Comparison of ENCODE assay signal across 8 cellular contexts in the genomic region with DNA sequence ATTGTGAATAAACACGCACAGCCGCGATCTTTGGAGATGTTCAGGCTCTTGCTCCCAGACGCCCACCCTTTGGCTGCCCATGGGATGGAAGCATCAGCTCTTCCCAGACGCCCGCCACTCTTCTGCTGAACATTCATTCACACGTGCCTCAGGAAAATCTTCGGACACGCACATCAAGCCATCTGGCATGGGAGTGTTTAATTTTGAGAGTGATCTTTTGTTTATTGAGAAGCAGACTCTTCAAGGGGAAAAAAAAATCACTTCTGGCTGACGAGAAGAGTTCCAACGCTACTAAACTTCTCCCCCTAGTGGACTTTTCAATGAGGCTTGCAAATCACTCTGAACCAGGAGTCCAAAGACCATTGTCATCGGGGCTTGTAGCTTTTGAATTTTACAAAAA.
A peak's percentile ranks its signal among the peaks of the same experiment; 100 is the strongest.
DNase-seq lines count a peak whose midpoint lies in the region; ATAC-seq and TF ChIP-seq lines count a peak whose summit lies in the region.

No MANE protein-coding gene starts in this region.

- H3K27ac ChIP-seq in cardiac muscle cell: no peak overlapping the region
- H3K27ac ChIP-seq in OCI-LY7 (ENCODE audit: low read depth, low read length, poor library complexity, severe bottlenecking): no peak overlapping the region
- H3K27ac ChIP-seq in fibroblast of lung (ENCODE audit: insufficient read depth, low read length): no peak overlapping the region

- no peaks in the 10 kb centered on the region for H3K9me2 ChIP-seq in OCI-LY7 (ENCODE audit: insufficient read depth, low read length)

- CTCF ChIA-PET in OCI-LY7 (lab: Charles Lee; ENCODE audit: unreplicated experiment): no interaction called here

- H3K9me3 ChIP-seq in cardiac muscle cell (ENCODE audit: low read depth) (no peaks in the 10 kb centered on the region), OCI-LY7 (ENCODE audit: low read length) (no peaks in the 10 kb centered on the region), fibroblast of lung (ENCODE audit: control insufficient read depth, insufficient read depth, low read depth, low read length) (no peaks in the 10 kb centered on the region)

- H3K9ac ChIP-seq in fibroblast of lung (ENCODE audit: insufficient read depth, low read length): no peak overlapping the region

- H4K20me1 ChIP-seq in OCI-LY7 (ENCODE audit: insufficient read depth, low read length): no peaks in the 10 kb centered on the region
- H4K20me1 ChIP-seq in fibroblast of lung (ENCODE audit: control insufficient read depth, extremely low read depth, insufficient read depth, low read length): no peaks in the 10 kb centered on the region

- H3K79me2 ChIP-seq in OCI-LY7 (ENCODE audit: insufficient read depth, low read depth, low read length) (no peaks in the 10 kb centered on the region), fibroblast of lung (ENCODE audit: control insufficient read depth, insufficient read depth, low read length) (no peaks in the 10 kb centered on the region)

- ATAC-seq in left ventricle myocardium superior (no peak), HG03196 (IDR thresholded peaks at IDR 0.05; ENCODE audit: unreplicated experiment) (no peak)

- H2AFZ ChIP-seq in OCI-LY7 (ENCODE audit: low read length) (no peak overlapping the region), fibroblast of lung (ENCODE audit: low read length) (no peak overlapping the region)

- H3K4me2 ChIP-seq in OCI-LY7 (ENCODE audit: low read length): no peak overlapping the region
- H3K4me2 ChIP-seq in fibroblast of lung (ENCODE audit: extremely low read depth, insufficient read depth, low read length): no peak overlapping the region

- H3K4me3 ChIP-seq in cardiac muscle cell (no peak overlapping the region), OCI-LY7 (ENCODE audit: low read depth, low read length, poor library complexity, severe bottlenecking) (no peak overlapping the region), fibroblast of lung (replicated peaks in 1 of 4; ENCODE audit: control extremely low read depth in 1 of 4, insufficient read depth in 1 of 4, low read depth in 3 of 4, low read length in 4 of 4) (peak overlapping the region in 1 of 4 experiments; percentile 38)

- H3K36me3 ChIP-seq in cardiac muscle cell: no peaks in the 10 kb centered on the region
- no peaks in the 10 kb centered on the region for H3K36me3 ChIP-seq in OCI-LY7 (ENCODE audit: insufficient read depth, low read length)
- no peaks in the 10 kb centered on the region for H3K36me3 ChIP-seq in fibroblast of lung (ENCODE audit: control insufficient read depth, insufficient read depth, low read length)

- DNase-seq in cardiac muscle cell (ENCODE audit: low read depth in 1 of 2, low spot score in 1 of 2) (peak; percentile 56 to 61), left ventricle myocardium superior (no peak), OCI-LY7 (ENCODE audit: low spot score) (no peak), fibroblast of lung (ENCODE audit: low read depth in 2 of 2) (peak; percentile 52 to 73), smooth muscle cell of the brain vasculature (ENCODE audit: low read depth, low spot score) (peak; percentile 29), OCI-M1 (lab: John Stamatoyannopoulos, UW) (no peak)
- DNase-seq in activated naive CD4-positive, alpha-beta T cell treated with anti-CD3 and anti-CD28 coated beads, Interleukin-2, amount 50 U/mL, for 16 hours: no peak

- intact Hi-C loops in left ventricle myocardium superior (cut with micrococcal nuclease) (no loop called here), OCI-LY7 (cut with micrococcal nuclease; ENCODE audit: unreplicated experiment) (no loop called here)

- H3K4me1 ChIP-seq in cardiac muscle cell (ENCODE audit: low read depth): no peaks in the 10 kb centered on the region
- no peaks in the 10 kb centered on the region for H3K4me1 ChIP-seq in OCI-LY7 (ENCODE audit: insufficient read depth, low read length, poor library complexity, severe bottlenecking)
- no peaks in the 10 kb centered on the region for H3K4me1 ChIP-seq in fibroblast of lung (ENCODE audit: control insufficient read depth, extremely low read depth, insufficient read depth, low read length)

- H3K27me3 ChIP-seq in cardiac muscle cell (no peaks in the 10 kb centered on the region), fibroblast of lung (ENCODE audit: control insufficient read depth, insufficient read depth, low read length) (no peaks in the 10 kb centered on the region)

- POLR2A ChIA-PET in OCI-LY7 (lab: Charles Lee): interaction anchor here (1.2 kb wide), 1 partner anchor 10 kb away, joined by 3 read pairs; no protein-coding TSS in a partner anchor

- peak; percentile 71 for TF ChIP-seq CTCF in cardiac muscle cell (IDR thresholded peaks at IDR 0.05; ENCODE audit: low read depth, low read length)
- peak; percentile 46 for TF ChIP-seq CTCF in OCI-LY7 (conservative IDR thresholded peaks at IDR 0.05; ENCODE audit: low read length)
- TF ChIP-seq CTCF in fibroblast of lung (conservative IDR thresholded peaks at IDR 0.05 in 1 of 2, IDR thresholded peaks at IDR 0.05 in 1 of 2; ENCODE audit: low read depth in 1 of 2, low read length in 2 of 2): peak; percentile 77 to 80

- no TSS peak for BruUV-seq in OCI-LY7 (replicated peaks; lab: Mats Ljungman, UMichigan)

Comparison
In these comparisons a context has a peak if more than half of its experiments do, and no peak if none do; other contexts are left out.
1. DNase-seq: peak in cardiac muscle cell (2 of 2), fibroblast of lung (2 of 2) and smooth muscle cell of the brain vasculature (single experiment); none in left ventricle myocardium superior (single experiment), OCI-LY7 (single experiment), OCI-M1 (single experiment) and activated naive CD4-positive, alpha-beta T cell treated with anti-CD3 and anti-CD28 coated beads, Interleukin-2, amount 50 U/mL, for 16 hours (single experiment).
2. Peak in every context shown above with its lines, with median percentiles within 50 percentile points of each other: CTCF ChIP-seq.